ENCODE assay signal across 12 cellular contexts in genomic region chr12:22974865-22975264, GRCh38.
DNase-seq lines count a peak whose midpoint lies in the region; ATAC-seq and TF ChIP-seq lines count a peak whose summit lies in the region.
"Had no signal": no experiment of that assay in that cellular context is flagged by ENCODE, and none has a peak within 500 bp of the region (broad histone marks: within the 10 kb centered on the region; RNA-seq: fewer than 3 reads in every experiment).

No MANE protein-coding gene starts in this region.

- H3K23ac ChIP-seq in IMR-90 (ENCODE audit: low read depth, low read length): no peak overlapping the region

- H2BK20ac ChIP-seq in IMR-90 (ENCODE audit: low read depth, low read length): no peak overlapping the region; the same call in 1 of the 2 replicates

- peaks cover 2% of the 10 kb centered on the region; the same call in 1 of the 2 replicates for H3K4me1 ChIP-seq in IMR-90 (ENCODE audit: control insufficient read depth, insufficient read depth, low read length)
- H3K4me1 ChIP-seq: spleen had no signal

- peak overlapping the region; percentile 23; the same call in 1 of the 2 replicates for H2BK120ac ChIP-seq in IMR-90 (ENCODE audit: low read depth, low read length)

- no peak overlapping the region for H3K9ac ChIP-seq in IMR-90 (ENCODE audit: low read depth, low read length)
- H3K9ac ChIP-seq: BLaER1 treated with 17β-estradiol and CSF1 and Interleukin-3, amounts not matched to agents 10 nM and 100 nM had no signal

- no peak overlapping the region for H3K4me2 ChIP-seq in IMR-90 (ENCODE audit: low read depth, low read length)
- H3K4me2 ChIP-seq: BLaER1 treated with 17β-estradiol and CSF1 and Interleukin-3, amounts not matched to agents 10 nM and 100 nM had no signal

- peak; percentile 66 for DNase-seq in AG04450 (ENCODE audit: low read depth, low spot score)
- DNase-seq in IMR-90: peak; percentile 94
- DNase-seq in brain microvascular endothelial cell: peak; percentile 81
- peak; percentile 83 for DNase-seq in kidney tubule cell (ENCODE audit: low spot score)
- DNase-seq in OCI-M2 (lab: John Stamatoyannopoulos, UW; ENCODE audit: unreplicated experiment): no peak
- DNase-seq in mesenteric fat pad (ENCODE audit: low spot score): no peak
- no peak for DNase-seq in NCI-H345 treated with DMSO at 0.1 percent for 48 hours (lab: John Stamatoyannopoulos, UW; ENCODE audit: unreplicated experiment)
- DNase-seq in D341Med (ENCODE audit: low spot score): no peak
- DNase-seq: aorta, NCI-H2081 treated with DMSO at 0.1 percent for 48 hours, spleen had no signal

- ATAC-seq in IMR-90 (ENCODE audit: low read depth): peak; percentile 72

- no peaks in the 10 kb centered on the region for H3K79me1 ChIP-seq in IMR-90 (ENCODE audit: low read depth in 1 of 2, low read length in 2 of 2)

- H3K27ac ChIP-seq in AG04450 (ENCODE audit: low read depth, low read length) (no peak overlapping the region), IMR-90 (ENCODE audit: insufficient read depth, low read length) (no peak overlapping the region), brain microvascular endothelial cell (peak overlapping the region; percentile 43)
- H3K27ac ChIP-seq: BLaER1 treated with 17β-estradiol and CSF1 and Interleukin-3, amounts not matched to agents 10 nM and 100 nM; spleen had no signal

- no peak overlapping the region for H2AFZ ChIP-seq in IMR-90 (replicated peaks; ENCODE audit: low read length, poor library complexity)

- H2AK9ac ChIP-seq in IMR-90 (replicated peaks; ENCODE audit: low read depth, low read length, poor library complexity): no peak overlapping the region

- H4K8ac ChIP-seq in IMR-90 (ENCODE audit: low read depth in 2 of 2, low read length in 2 of 2): no peak overlapping the region

- H3K18ac ChIP-seq in IMR-90 (ENCODE audit: low read depth, low read length): no peak overlapping the region

- no peak overlapping the region for H4K91ac ChIP-seq in IMR-90 (ENCODE audit: insufficient read depth, low read depth, low read length)

- H3K36me3 ChIP-seq in IMR-90 (ENCODE audit: control insufficient read depth, insufficient read depth, low read length) (no peaks in the 10 kb centered on the region), brain microvascular endothelial cell (replicated peaks) (no peaks in the 10 kb centered on the region)
- H3K36me3 ChIP-seq: BLaER1 treated with 17β-estradiol and CSF1 and Interleukin-3, amounts not matched to agents 10 nM and 100 nM; spleen had no signal

- H2BK5ac ChIP-seq in IMR-90 (ENCODE audit: low read depth, low read length, poor library complexity, severe bottlenecking): peak overlapping the region; percentile 25

- POLR2A ChIA-PET in AG04450 (lab: Yijun Ruan, JAX) (no interaction called here), IMR-90 (lab: Charles Lee; ENCODE audit: unreplicated experiment) (no interaction called here)

- no peak overlapping the region for H3K4me3 ChIP-seq in AG04450 (ENCODE audit: low read depth, low read length)
- H3K4me3 ChIP-seq in IMR-90 (ENCODE audit: insufficient read depth, low read depth, low read length): no peak overlapping the region
- no peak overlapping the region for H3K4me3 ChIP-seq in brain microvascular endothelial cell (ENCODE audit: low read depth, low read length)
- H3K4me3 ChIP-seq: BLaER1 treated with 17β-estradiol and CSF1 and Interleukin-3, amounts not matched to agents 10 nM and 100 nM; spleen had no signal

- no peaks in the 10 kb centered on the region for H3K9me1 ChIP-seq in IMR-90 (ENCODE audit: insufficient read depth, low read length)

- H3K56ac ChIP-seq in IMR-90 (ENCODE audit: extremely low read depth, insufficient read depth, low read length): no peak overlapping the region

- TF ChIP-seq POLR2A in IMR-90 (IDR thresholded peaks at IDR 0.05; ENCODE audit: low read depth, low read length): no peak

- H3K9me3 ChIP-seq in AG04450 (ENCODE audit: control insufficient read depth, insufficient read depth, low read length) (no peaks in the 10 kb centered on the region), IMR-90 (ENCODE audit: control insufficient read depth, insufficient read depth, low read length) (no peaks in the 10 kb centered on the region)
- H3K9me3 ChIP-seq: BLaER1 treated with 17β-estradiol and CSF1 and Interleukin-3, amounts not matched to agents 10 nM and 100 nM; spleen had no signal

- CTCF ChIA-PET in AG04450 (lab: Charles Lee): interaction anchor here (0.7 kb wide), 2 partner anchors 174 to 269 kb away, joined by 3 to 7 read pairs; no protein-coding TSS in a partner anchor
- CTCF ChIA-PET in IMR-90 (lab: Yijun Ruan, JAX): no interaction called here

- in situ Hi-C loops in IMR-90 (cut with MboI; ENCODE audit: low sequenced_read_pairs) (no loop called here), brain microvascular endothelial cell (cut with HindIII; ENCODE audit: low pct_ligation_motif_present, low sequenced_read_pairs) (no loop called here)

- TF ChIP-seq CTCF in AG04450 (IDR thresholded peaks at IDR 0.05; ENCODE audit: low read depth, low read length) (no peak), IMR-90 (conservative IDR thresholded peaks at IDR 0.05; ENCODE audit: low read depth, low read length) (no peak), brain microvascular endothelial cell (IDR thresholded peaks at IDR 0.05; ENCODE audit: low read depth, low read length, missing control alignments) (no peak)

- H3K4ac ChIP-seq in IMR-90 (ENCODE audit: low read depth, low read length): no peak overlapping the region

- H4K20me1 ChIP-seq in IMR-90 (ENCODE audit: insufficient read depth, low read length): no peaks in the 10 kb centered on the region
- H4K20me1 ChIP-seq: BLaER1 treated with 17β-estradiol and CSF1 and Interleukin-3, amounts not matched to agents 10 nM and 100 nM had no signal

- H3K14ac ChIP-seq in IMR-90 (replicated peaks; ENCODE audit: low read depth, low read length): no peak overlapping the region

- intact Hi-C loops in IMR-90 (cut with micrococcal nuclease): loop anchor here (5.0 kb wide), 1 partner anchor 293 kb away; no protein-coding TSS in a partner anchor

- no TSS peak for BruUV-seq in IMR-90 (replicated peaks; lab: Mats Ljungman, UMichigan)

- dilution Hi-C loops in IMR-90 (cut with HindIII; ENCODE audit: low sequenced_read_pairs, unreplicated experiment): no loop called here

- 0 out of 3 replicates have a peak overlapping the region, but pooled peaks have one; percentile 38 for H2BK15ac ChIP-seq in IMR-90 (ENCODE audit: low read depth, low read length)

- H3K27me3 ChIP-seq in AG04450 (ENCODE audit: control insufficient read depth, insufficient read depth, low read length): no peaks in the 10 kb centered on the region
- no peaks in the 10 kb centered on the region for H3K27me3 ChIP-seq in IMR-90 (ENCODE audit: control insufficient read depth, insufficient read depth, low read length)
- H3K27me3 ChIP-seq in brain microvascular endothelial cell (replicated peaks): no peaks in the 10 kb centered on the region
- H3K27me3 ChIP-seq: BLaER1 treated with 17β-estradiol and CSF1 and Interleukin-3, amounts not matched to agents 10 nM and 100 nM; spleen had no signal

- H2AK5ac ChIP-seq in IMR-90 (ENCODE audit: low read depth, low read length): no peak overlapping the region

- no peak overlapping the region for H4K5ac ChIP-seq in IMR-90 (ENCODE audit: low read depth, low read length)

- TF ChIP-seq RAD21 in IMR-90 (IDR thresholded peaks at IDR 0.05; ENCODE audit: low read length): no peak

TF ChIP-seq in IMR-90, 13 proteins besides CTCF, POLR2A, EP300 and RAD21:
- TF ChIP-seq MAZ (IDR thresholded peaks at IDR 0.05; ENCODE audit: borderline replicate concordance, low read depth, low read length): no peak
- peak; percentile 81 for TF ChIP-seq NFE2L2 (IDR thresholded peaks at IDR 0.05; ENCODE audit: low read depth, low read length)
- peak; percentile 59; the same call in 1 of the 2 replicates for TF ChIP-seq BHLHE40 (IDR thresholded peaks at IDR 0.05; ENCODE audit: low read depth, low read length)
- no peak for TF ChIP-seq MXI1 (IDR thresholded peaks at IDR 0.05; ENCODE audit: borderline replicate concordance, low read depth, low read length)
- peak; percentile 98 for TF ChIP-seq FOS (IDR thresholded peaks at IDR 0.05; ENCODE audit: low read depth, low read length)
- 0 out of 2 replicates have a peak, but pooled peaks have one; percentile 25 for TF ChIP-seq MAFK (IDR thresholded peaks at IDR 0.05; ENCODE audit: low read depth, low read length)
TF ChIP-seq in IMR-90: peak in this region for 4.

Comparison
In these comparisons a context has a peak if more than half of its experiments do, and no peak if none do; other contexts are left out.
1. DNase-seq: peak in AG04450 (single experiment), IMR-90 (single experiment), brain microvascular endothelial cell (single experiment) and kidney tubule cell (single experiment); none in OCI-M2 (single experiment), mesenteric fat pad (single experiment), NCI-H345 treated with DMSO at 0.1 percent for 48 hours (single experiment) and D341Med (single experiment).